In the genomic region with DNA sequence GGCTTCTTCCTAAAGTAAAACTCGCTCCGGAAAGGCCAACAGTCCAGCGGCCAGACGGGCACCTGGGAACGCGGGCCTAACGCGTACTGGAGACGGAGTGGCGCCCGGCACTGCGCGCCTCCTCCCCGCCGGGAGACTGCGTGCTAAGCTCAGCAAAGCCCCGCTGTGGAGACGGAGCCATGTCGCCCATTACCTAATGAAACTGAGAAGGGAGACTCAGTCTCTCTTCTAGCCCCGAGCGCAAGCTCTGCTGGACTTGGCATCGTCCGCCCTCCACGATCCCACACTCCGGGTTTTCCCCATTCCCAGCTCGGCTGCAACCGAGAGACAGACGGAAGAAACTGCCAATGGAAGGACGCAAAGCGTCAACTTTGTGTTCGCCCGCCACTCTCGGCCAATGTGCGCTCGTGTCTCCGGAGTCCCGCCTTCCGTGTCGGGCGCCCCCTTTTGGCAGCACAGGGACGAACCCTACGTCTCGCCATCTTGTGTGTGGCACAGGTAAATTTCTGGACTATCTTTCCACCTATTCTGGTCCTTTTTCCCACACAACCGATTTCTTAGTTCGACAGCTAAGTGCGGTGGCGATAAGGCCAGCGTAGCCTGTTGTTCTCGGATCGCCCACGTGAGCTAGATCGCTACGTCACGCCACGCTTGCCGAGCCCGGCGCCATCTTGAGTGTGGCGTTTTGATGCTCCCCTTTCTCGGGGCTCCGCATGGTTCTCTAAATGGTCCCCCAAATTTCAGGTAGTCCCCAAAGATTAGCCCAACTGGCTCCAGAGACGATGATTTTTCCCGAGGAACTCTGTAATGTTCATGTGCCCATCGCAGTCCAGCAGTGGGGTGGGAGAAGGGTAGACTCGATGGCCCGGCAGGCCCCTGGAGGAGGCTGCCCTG, we compare ENCODE assay signal across 8 cellular contexts. TPM values are rescaled to one million over a fixed set of nuclear protein-coding genes. Genes with fewer than 3 reads are reported as not detected.
DNase-seq lines count a peak whose midpoint lies in the region; ATAC-seq and TF ChIP-seq lines count a peak whose summit lies in the region.

No MANE protein-coding gene starts in this region.

- peaks cover 0 to 16% (median 6%) of the 10 kb centered on the region in 6 donors for H3K36me3 ChIP-seq in spleen

- no peaks in the 10 kb centered on the region for H3K9me3 ChIP-seq in spleen

- peak overlapping the region; percentile 94 to 100 (median 100) for H3K27ac ChIP-seq in spleen

- TF ChIP-seq CTCF in WI38 (IDR thresholded peaks at IDR 0.05; ENCODE audit: low read depth, low read length) (peak; percentile 76), cardiac fibroblast (IDR thresholded peaks at IDR 0.05; ENCODE audit: low read depth, low read length) (peak; percentile 87), spleen (IDR thresholded peaks at IDR 0.05 in 8 of 11, conservative IDR thresholded peaks at IDR 0.05 in 3 of 11) (peak; percentile 79 to 95 (median 91))

- H3K4me3 ChIP-seq in WI38 (ENCODE audit: low read depth, low read length) (peak overlapping the region; percentile 69), cardiac fibroblast (replicated peaks in 1 of 2; ENCODE audit: low read depth in 2 of 2, low read length in 2 of 2) (peak overlapping the region; percentile 68 to 73), spleen (peak overlapping the region; percentile 42 to 95 (median 88))

- intact Hi-C loops in spleen (cut with DNase I; ENCODE audit: low total_unique reads): no loop called here

- DNase-seq in AG08395 (ENCODE audit: low spot score) (peak; percentile 97), NCI-H2196 (lab: John Stamatoyannopoulos, UW; ENCODE audit: unreplicated experiment) (peak; percentile 99), cardiac fibroblast (ENCODE audit: low read depth in 2 of 2) (peak; percentile 99), inferior parietal cortex (ENCODE audit: extremely low spot score) (peak; percentile 99), spleen (peak; percentile 97)

- H3K4me1 ChIP-seq in spleen: peaks cover 16 to 55% (median 31%) of the 10 kb centered on the region in 6 donors

- no peaks in the 10 kb centered on the region for H3K27me3 ChIP-seq in spleen (replicated peaks in 1 of 7)

- WGBS in spleen, 5 donors: 0 to 1% (median 1%) methylated on average over 45 to 66 of the region's 66 CpGs

- peak in 2 of 3 donors; percentile 16 to 64 for TF ChIP-seq POLR2A in spleen (IDR thresholded peaks at IDR 0.05)

- ATAC-seq in GM18870 (IDR thresholded peaks at IDR 0.05; ENCODE audit: unreplicated experiment) (peak; percentile 61), HG03135 (IDR thresholded peaks at IDR 0.05; ENCODE audit: unreplicated experiment) (peak; percentile 36)

RNA-seq across cellular contexts. Expression of gene PTMA, which starts 1.3 kb away (rescaled TPM):
- total RNA-seq in spleen: 100 to 1,000 TPM; 509 to 901 (median 767) TPM
- 1,000 to 10,000 TPM; 1,653 to 2,114 (median 1,725) TPM for polyA plus RNA-seq in spleen

Comparison
In these comparisons a context has a peak if more than half of its experiments do, and no peak if none do; other contexts are left out.
1. Peak in every context shown above with its lines: DNase-seq, ATAC-seq, H3K4me3 ChIP-seq and H3K27ac ChIP-seq.